Comparison of ENCODE assay signal across 21 cellular contexts in genomic region chr10:22932626-22933370, GRCh38. TPM values are rescaled to one million over a fixed set of nuclear protein-coding genes. Genes with fewer than 3 reads are reported as not detected.
DNase-seq lines count a peak whose midpoint lies in the region; TF ChIP-seq lines count a peak whose summit lies in the region.
"Had no signal": no experiment of that assay in that cellular context is flagged by ENCODE, and none has a peak within 500 bp of the region (broad histone marks: within the 10 kb centered on the region; RNA-seq: fewer than 3 reads in every experiment).

No MANE protein-coding gene starts in this region.

- no peak overlapping the region for H3K14ac ChIP-seq in mesenchymal stem cell (ENCODE audit: low read length in 2 of 2)

- H4K20me1 ChIP-seq in GM23248 (ENCODE audit: insufficient read depth), result no peaks in the 10 kb centered on the region

- H3K9me3 ChIP-seq in GM23248 (ENCODE audit: low read depth), result no peaks in the 10 kb centered on the region
- H3K9me3 ChIP-seq in ascending aorta, result no peaks in the 10 kb centered on the region
- no peaks in the 10 kb centered on the region for H3K9me3 ChIP-seq in mesenchymal stem cell (ENCODE audit: control insufficient read depth, low read length)
- no peaks in the 10 kb centered on the region for H3K9me3 ChIP-seq in tibial artery
- H3K9me3 ChIP-seq: BE2C, neutrophil, tibial nerve had no signal

- no peaks in the 10 kb centered on the region for H3K4me1 Mint-ChIP-seq in activated CD4-positive, alpha-beta memory T cell treated with anti-CD3 and anti-CD28 coated beads for 36 hours (ENCODE audit: low read depth)
- H3K4me1 Mint-ChIP-seq in activated naive CD4-positive, alpha-beta T cell treated with anti-CD3 and anti-CD28 coated beads, Interleukin-2, amount 10 ng/mL, durations not matched to agents 7 days and 5 days, result no peaks in the 10 kb centered on the region

- no peak overlapping the region for H2BK120ac ChIP-seq in mesenchymal stem cell (ENCODE audit: low read depth, low read length)

- POLR2A ChIA-PET in activated CD4-positive, alpha-beta memory T cell treated with anti-CD3 and anti-CD28 coated beads for 36 hours (lab: Charles Lee), result no interaction called here

- no peaks in the 10 kb centered on the region for H3K9me3 Mint-ChIP-seq in activated CD4-positive, alpha-beta memory T cell treated with anti-CD3 and anti-CD28 coated beads for 36 hours
- H3K9me3 Mint-ChIP-seq in activated naive CD4-positive, alpha-beta T cell treated with anti-CD3 and anti-CD28 coated beads, Interleukin-2, amount 10 ng/mL, durations not matched to agents 7 days and 5 days, result no peaks in the 10 kb centered on the region
- H3K9me3 Mint-ChIP-seq: activated T-helper 2 cell treated with anti-CD3 and anti-CD28 coated beads, Interferon-gamma antibody, Interleukin-2, Interleukin-4, amounts not matched to agents 10 μg/mL and 5 μg/mL and 100 μg/mL, durations not matched to agents 14 hours and 24 hours and 36 hours; stimulated activated naive B cell treated with anti-CD40 and anti-IgM and Interleukin-4, amounts not matched to agents 10 μg/mL and 1 μg/mL and 100 μg/mL, for 72 hours had no signal

- no peak overlapping the region for H3K4ac ChIP-seq in mesenchymal stem cell (ENCODE audit: low read depth in 1 of 2, low read length in 2 of 2)

- no peaks in the 10 kb centered on the region for H3K36me3 Mint-ChIP-seq in activated CD4-positive, alpha-beta memory T cell treated with anti-CD3 and anti-CD28 coated beads for 36 hours
- no peaks in the 10 kb centered on the region for H3K36me3 Mint-ChIP-seq in activated naive CD4-positive, alpha-beta T cell treated with anti-CD3 and anti-CD28 coated beads, Interleukin-2, amount 10 ng/mL, durations not matched to agents 7 days and 5 days
- H3K36me3 Mint-ChIP-seq: activated CD8-positive, alpha-beta memory T cell treated with anti-CD3 and anti-CD28 coated beads, Interleukin-2, amount 10 ng/mL, durations not matched to agents 7 days and 5 days; stimulated activated naive B cell treated with anti-CD40 and anti-IgM and Interleukin-4, amounts not matched to agents 10 μg/mL and 1 μg/mL and 100 μg/mL, for 72 hours had no signal

- H3K79me2 ChIP-seq in GM23248 (ENCODE audit: insufficient read depth), result no peaks in the 10 kb centered on the region

- CTCF ChIA-PET in activated CD4-positive, alpha-beta memory T cell treated with anti-CD3 and anti-CD28 coated beads for 36 hours (lab: Charles Lee), result no interaction called here
- CTCF ChIA-PET in activated naive CD4-positive, alpha-beta T cell treated with anti-CD3 and anti-CD28 coated beads, Interleukin-2, amount 10 ng/mL, durations not matched to agents 7 days and 5 days (lab: Charles Lee), result no interaction called here

- intact Hi-C loops in ascending aorta (cut with DNase I) (no loop called here), tibial artery (cut with DNase I; ENCODE audit: low total_unique reads) (loop anchor here (5.0 kb wide), 1 partner anchor 840 kb away; no protein-coding TSS in a partner anchor)
- intact Hi-C loops in activated CD4-positive, alpha-beta memory T cell treated with anti-CD3 and anti-CD28 coated beads for 36 hours (cut with micrococcal nuclease), result no loop called here

- no peak overlapping the region for H3K9ac ChIP-seq in GM23248
- peak overlapping the region; percentile 62 for H3K9ac ChIP-seq in mesenchymal stem cell (ENCODE audit: low read length)

- no peak overlapping the region for H3K23ac ChIP-seq in mesenchymal stem cell (ENCODE audit: low read length in 2 of 2)

- no peak overlapping the region for H2BK5ac ChIP-seq in mesenchymal stem cell (ENCODE audit: low read depth, low read length, poor library complexity, severe bottlenecking)

- H3K9me2 ChIP-seq in GM23248 (ENCODE audit: insufficient read depth), result no peaks in the 10 kb centered on the region

- H4K8ac ChIP-seq in mesenchymal stem cell (ENCODE audit: low read length), result no peak overlapping the region

- no peak overlapping the region for H2BK12ac ChIP-seq in mesenchymal stem cell (ENCODE audit: low read length in 2 of 2)

- peaks cover 19% of the 10 kb centered on the region for H3K4me1 ChIP-seq in GM23248 (ENCODE audit: insufficient read depth)
- peaks cover 0 to 12% of the 10 kb centered on the region in 2 donors for H3K4me1 ChIP-seq in ascending aorta
- peaks cover 2% of the 10 kb centered on the region for H3K4me1 ChIP-seq in mesenchymal stem cell (ENCODE audit: control insufficient read depth, insufficient read depth, low read depth, low read length)
- peaks cover 0 to 29% (median 4%) of the 10 kb centered on the region in 4 donors for H3K4me1 ChIP-seq in tibial artery
- H3K4me1 ChIP-seq: BE2C had no signal

- H3K27me3 ChIP-seq in GM23248 (replicated peaks; ENCODE audit: insufficient read depth) (peaks cover 6% of the 10 kb centered on the region; the same call in 1 of the 2 replicates), ascending aorta (no peaks in the 10 kb centered on the region), mesenchymal stem cell (ENCODE audit: control insufficient read depth in 1 of 2, insufficient read depth in 1 of 2, low read length in 2 of 2) (peaks cover 0 to 8% of the 10 kb centered on the region in 2 experiments), tibial artery (peaks cover 0 to 4% of the 10 kb centered on the region in 2 donors)
- H3K27me3 ChIP-seq: BE2C, cardiac muscle cell, tibial nerve had no signal

- DNase-seq in GM23248, result peak; percentile 51
- DNase-seq in ascending aorta (ENCODE audit: low spot score in 2 of 2), result peak in 1 of 2 donors; percentile 71
- DNase-seq in mesenchymal stem cell, result no peak
- DNase-seq in tibial artery, result peak in 1 of 2 donors; percentile 37
- DNase-seq in activated CD4-positive, alpha-beta memory T cell treated with anti-CD3 and anti-CD28 coated beads for 36 hours, result no peak
- no peak for DNase-seq in activated naive CD4-positive, alpha-beta T cell treated with anti-CD3 and anti-CD28 coated beads, Interleukin-2, amount 10 ng/mL, durations not matched to agents 7 days and 5 days
- no peak for DNase-seq in SW480 (ENCODE audit: low spot score)
- DNase-seq: activated CD8-positive, alpha-beta memory T cell treated with anti-CD3 and anti-CD28 coated beads, Interleukin-2, amount 10 ng/mL, durations not matched to agents 7 days and 5 days; BE2C; GOT3; NCI-H1694; NK-92 treated with Interleukin-12 subunit alpha and Interleukin-12 subunit beta, amount 100 ng/mL, for 24 hours; retina; stimulated activated naive B cell treated with anti-CD40 and anti-IgM and Interleukin-4, amounts not matched to agents 10 μg/mL and 1 μg/mL and 100 μg/mL, for 72 hours; T-helper 9 cell had no signal

- H3K27ac ChIP-seq in GM23248 (no peak overlapping the region), ascending aorta (peak overlapping the region; percentile 24 to 69), mesenchymal stem cell (ENCODE audit: low read length, poor library complexity, severe bottlenecking) (no peak overlapping the region), tibial artery (peak overlapping the region; percentile 26 to 46)
- H3K27ac ChIP-seq: cardiac muscle cell, neutrophil, SK-N-MC had no signal

- H2AK5ac ChIP-seq in mesenchymal stem cell (ENCODE audit: low read length, severe bottlenecking), result no peak overlapping the region

- 7% methylated on average over 5 of the region's 5 CpGs for WGBS in GM23248 (ENCODE audit: low coverage in 1 of 2, low lambda C conversion rate in 2 of 2, missing lambda C conversion rate in 2 of 2), 2 experiments
- 90% methylated on average over 4 of the region's 5 CpGs for WGBS in mesenchymal stem cell

- H3K27me3 Mint-ChIP-seq in activated CD4-positive, alpha-beta memory T cell treated with anti-CD3 and anti-CD28 coated beads for 36 hours, result peaks cover 7% of the 10 kb centered on the region
- peaks cover 8% of the 10 kb centered on the region for H3K27me3 Mint-ChIP-seq in activated naive CD4-positive, alpha-beta T cell treated with anti-CD3 and anti-CD28 coated beads, Interleukin-2, amount 10 ng/mL, durations not matched to agents 7 days and 5 days

- no peaks in the 10 kb centered on the region for H3K79me1 ChIP-seq in mesenchymal stem cell (replicated peaks; ENCODE audit: low read length, poor library complexity, severe bottlenecking)

- TF ChIP-seq CTCF in ascending aorta (IDR thresholded peaks at IDR 0.05) (peak in 1 of 3 experiments; percentile 9), tibial artery (IDR thresholded peaks at IDR 0.05) (peak in 1 of 2 experiments; percentile 7)

- H3K4me3 ChIP-seq in GM23248, result no peak overlapping the region
- H3K4me3 ChIP-seq in ascending aorta, result peak overlapping the region in 1 of 2 donors; percentile 22
- H3K4me3 ChIP-seq in mesenchymal stem cell (ENCODE audit: insufficient read depth in 1 of 2, low read depth in 1 of 2, low read length in 2 of 2), result peak overlapping the region in 1 of 2 experiments; percentile 63
- peak overlapping the region in 1 of 2 donors; percentile 9 for H3K4me3 ChIP-seq in tibial artery
- H3K4me3 ChIP-seq: cardiac muscle cell, SK-N-MC, tibial nerve had no signal

- H3F3A ChIP-seq in GM23248 (ENCODE audit: insufficient read depth), result peaks cover 13% of the 10 kb centered on the region

- H3K4me3 Mint-ChIP-seq in activated CD4-positive, alpha-beta memory T cell treated with anti-CD3 and anti-CD28 coated beads for 36 hours, result no peak overlapping the region
- H3K4me3 Mint-ChIP-seq in activated naive CD4-positive, alpha-beta T cell treated with anti-CD3 and anti-CD28 coated beads, Interleukin-2, amount 10 ng/mL, durations not matched to agents 7 days and 5 days, result no peak overlapping the region
- H3K4me3 Mint-ChIP-seq: activated CD8-positive, alpha-beta memory T cell treated with anti-CD3 and anti-CD28 coated beads, Interleukin-2, amount 10 ng/mL, durations not matched to agents 7 days and 5 days; stimulated activated naive B cell treated with anti-CD40 and anti-IgM and Interleukin-4, amounts not matched to agents 10 μg/mL and 1 μg/mL and 100 μg/mL, for 72 hours had no signal

- H4K91ac ChIP-seq in mesenchymal stem cell (ENCODE audit: low read length), result no peak overlapping the region

- no peak overlapping the region for H2BK15ac ChIP-seq in mesenchymal stem cell (ENCODE audit: low read depth, poor library complexity, severe bottlenecking)

- in situ Hi-C loops in GM23248 (cut with MboI), result no loop called here

- H3K27ac Mint-ChIP-seq in activated CD4-positive, alpha-beta memory T cell treated with anti-CD3 and anti-CD28 coated beads for 36 hours, result no peak overlapping the region
- H3K27ac Mint-ChIP-seq in activated naive CD4-positive, alpha-beta T cell treated with anti-CD3 and anti-CD28 coated beads, Interleukin-2, amount 10 ng/mL, durations not matched to agents 7 days and 5 days, result no peak overlapping the region
- H3K27ac Mint-ChIP-seq: activated CD8-positive, alpha-beta memory T cell treated with anti-CD3 and anti-CD28 coated beads, Interleukin-2, amount 10 ng/mL, durations not matched to agents 7 days and 5 days; activated T-helper 2 cell treated with anti-CD3 and anti-CD28 coated beads, Interferon-gamma antibody, Interleukin-2, Interleukin-4, amounts not matched to agents 10 μg/mL and 5 μg/mL and 100 μg/mL, durations not matched to agents 14 hours and 24 hours and 36 hours; stimulated activated naive B cell treated with anti-CD40 and anti-IgM and Interleukin-4, amounts not matched to agents 10 μg/mL and 1 μg/mL and 100 μg/mL, for 72 hours had no signal

- no peaks in the 10 kb centered on the region for H3K36me3 ChIP-seq in GM23248 (ENCODE audit: low read depth)
- no peaks in the 10 kb centered on the region for H3K36me3 ChIP-seq in ascending aorta
- H3K36me3 ChIP-seq in mesenchymal stem cell (ENCODE audit: control insufficient read depth in 1 of 2, insufficient read depth in 2 of 2, low read depth in 1 of 2, low read length in 2 of 2), result no peaks in the 10 kb centered on the region
- no peaks in the 10 kb centered on the region for H3K36me3 ChIP-seq in tibial artery
- H3K36me3 ChIP-seq: BE2C, cardiac muscle cell, neutrophil, tibial nerve had no signal

- peak overlapping the region; percentile 16 for H3K4me2 ChIP-seq in GM23248 (ENCODE audit: unreplicated experiment)
- no peak overlapping the region for H3K4me2 ChIP-seq in mesenchymal stem cell (ENCODE audit: low read length, poor library complexity, severe bottlenecking)

- H3K18ac ChIP-seq in mesenchymal stem cell (ENCODE audit: low read depth in 1 of 2, low read length in 2 of 2), result no peak overlapping the region

- H2AFZ ChIP-seq in GM23248 (no peak overlapping the region), mesenchymal stem cell (ENCODE audit: low read depth, low read length) (no peak overlapping the region)

RNA-seq across cellular contexts. Expression of gene ARMC3, which starts 4.9 kb away (rescaled TPM):
- total RNA-seq in GM23248 (2014; rRNA removed; shearing (Covaris generic)), result not detected in 2 replicates
- not detected in 2 replicates for polyA plus RNA-seq in GM23248 (2016; fragmentation: Nextera tagmentation; extraction: Ambion mirVana)
- not detected for total RNA-seq in ascending aorta
- 0.11 TPM for polyA plus RNA-seq in mesenchymal stem cell (2013, experiment 1 of 2)
- polyA plus RNA-seq in mesenchymal stem cell (2013, experiment 2 of 2), result 0.15 TPM
- not detected for total RNA-seq in activated CD4-positive, alpha-beta memory T cell treated with anti-CD3 and anti-CD28 coated beads for 36 hours
- total RNA-seq: activated CD8-positive, alpha-beta memory T cell treated with anti-CD3 and anti-CD28 coated beads, Interleukin-2, amount 10 ng/mL, durations not matched to agents 7 days and 5 days; activated T-helper 2 cell treated with anti-CD3 and anti-CD28 coated beads, Interferon-gamma antibody, Interleukin-2, Interleukin-4, amounts not matched to agents 10 μg/mL and 5 μg/mL and 100 μg/mL, durations not matched to agents 14 hours and 24 hours and 36 hours; cardiac muscle cell; MCF 10A had no signal
- polyA plus RNA-seq: cardiac muscle cell had no signal

Comparison
In these comparisons a context has a peak if more than half of its experiments do, and no peak if none do; other contexts are left out.
1. H3K27ac ChIP-seq: peak in ascending aorta (2 of 2) and tibial artery (2 of 2); none in GM23248 (single experiment) and mesenchymal stem cell (single experiment).